ENCODE assay signal across 20 cellular contexts in genomic region chr18:45008694-45009372, GRCh38.
A peak's percentile ranks its signal among the peaks of the same experiment; 100 is the strongest.
DNase-seq lines count a peak whose midpoint lies in the region; ATAC-seq, FAIRE-seq and TF ChIP-seq lines count a peak whose summit lies in the region.
"Had no signal": no experiment of that assay in that cellular context is flagged by ENCODE, and none has a peak within 500 bp of the region (broad histone marks: within the 10 kb centered on the region; RNA-seq: fewer than 3 reads in every experiment).

No MANE protein-coding gene starts in this region.

- no peak overlapping the region for H3K4me3 Mint-ChIP-seq in H9
- H3K4me3 Mint-ChIP-seq in activated CD8-positive, alpha-beta T cell treated with anti-CD3 and anti-CD28 coated beads for 36 hours: no peak overlapping the region
- H3K4me3 Mint-ChIP-seq in T-helper 2 cell treated with Interferon-gamma antibody and Interleukin-4, amounts not matched to agents 5 μg/mL and 100 μg/mL, for 36 hours: no peak overlapping the region
- H3K4me3 Mint-ChIP-seq: activated naive CD8-positive, alpha-beta T cell; stimulated activated naive CD8-positive, alpha-beta T cell treated with anti-CD3 and anti-CD28 coated beads, Interleukin-15, Interleukin-2, amounts not matched to agents 100 ng/mL and 50 ng/mL, for 24 hours had no signal

- H3K9ac ChIP-seq in H9 (ENCODE audit: extremely low read depth, insufficient read length, low read length) (no peak overlapping the region), trophoblast cell (ENCODE audit: low read length) (no peak overlapping the region)

- H3K9me3 ChIP-seq in H9 (ENCODE audit: control insufficient read depth, low read depth, low read length): no peaks in the 10 kb centered on the region
- no peaks in the 10 kb centered on the region for H3K9me3 ChIP-seq in trophoblast cell (ENCODE audit: insufficient read depth, low read depth, low read length)
- H3K9me3 ChIP-seq: uterus had no signal

- H2BK5ac ChIP-seq in H9 (ENCODE audit: insufficient read length, low read length) (peak overlapping the region; percentile 35), trophoblast cell (ENCODE audit: low read depth, low read length, poor library complexity) (no peak overlapping the region)

- H3K14ac ChIP-seq in H9 (ENCODE audit: insufficient read depth, low read length) (no peak overlapping the region), trophoblast cell (ENCODE audit: low read length) (no peak overlapping the region)

- H3K23me2 ChIP-seq in H9 (ENCODE audit: insufficient read length, low read depth, low read length, poor library complexity, severe bottlenecking): no peaks in the 10 kb centered on the region

- H4K5ac ChIP-seq in H9 (ENCODE audit: insufficient read length, low read depth, low read length): no peak overlapping the region

- intact Hi-C loops in activated CD8-positive, alpha-beta T cell treated with anti-CD3 and anti-CD28 coated beads for 36 hours (cut with micrococcal nuclease): no loop called here

- H3K79me2 ChIP-seq in H9 (ENCODE audit: insufficient read depth, low read length) (no peaks in the 10 kb centered on the region), trophoblast cell (ENCODE audit: control insufficient read depth, insufficient read depth, low read length, poor library complexity) (peaks cover 2% of the 10 kb centered on the region)

- H3K4ac ChIP-seq in H9 (ENCODE audit: low read depth, low read length) (no peak overlapping the region), trophoblast cell (ENCODE audit: low read depth, low read length) (no peak overlapping the region)

- peaks cover 0 to 3% of the 10 kb centered on the region in 2 experiments; a peak in 2 of 5 replicates for H3K9me3 Mint-ChIP-seq in H9
- no peaks in the 10 kb centered on the region for H3K9me3 Mint-ChIP-seq in activated CD8-positive, alpha-beta T cell treated with anti-CD3 and anti-CD28 coated beads for 36 hours
- H3K9me3 Mint-ChIP-seq in T-helper 2 cell treated with Interferon-gamma antibody and Interleukin-4, amounts not matched to agents 5 μg/mL and 100 μg/mL, for 36 hours: no peaks in the 10 kb centered on the region
- H3K9me3 Mint-ChIP-seq: stimulated activated naive CD8-positive, alpha-beta T cell treated with anti-CD3 and anti-CD28 coated beads, Interleukin-15, Interleukin-2, amounts not matched to agents 100 ng/mL and 50 ng/mL, for 24 hours had no signal

- H3K36me3 Mint-ChIP-seq in H9 (ENCODE audit: insufficient read depth in 1 of 3, low read depth in 3 of 3): no peaks in the 10 kb centered on the region
- no peaks in the 10 kb centered on the region for H3K36me3 Mint-ChIP-seq in activated CD8-positive, alpha-beta T cell treated with anti-CD3 and anti-CD28 coated beads for 36 hours (ENCODE audit: low read depth)
- no peaks in the 10 kb centered on the region for H3K36me3 Mint-ChIP-seq in T-helper 2 cell treated with Interferon-gamma antibody and Interleukin-4, amounts not matched to agents 5 μg/mL and 100 μg/mL, for 36 hours (ENCODE audit: low read depth)
- H3K36me3 Mint-ChIP-seq: activated naive CD8-positive, alpha-beta T cell had no signal

- no peaks in the 10 kb centered on the region for H3K27me3 Mint-ChIP-seq in H9 (ENCODE audit: low read depth)
- no peaks in the 10 kb centered on the region for H3K27me3 Mint-ChIP-seq in activated CD8-positive, alpha-beta T cell treated with anti-CD3 and anti-CD28 coated beads for 36 hours
- H3K27me3 Mint-ChIP-seq in T-helper 2 cell treated with Interferon-gamma antibody and Interleukin-4, amounts not matched to agents 5 μg/mL and 100 μg/mL, for 36 hours (ENCODE audit: low read depth): no peaks in the 10 kb centered on the region
- H3K27me3 Mint-ChIP-seq: activated naive CD8-positive, alpha-beta T cell; stimulated activated naive CD8-positive, alpha-beta T cell treated with anti-CD3 and anti-CD28 coated beads, Interleukin-15, Interleukin-2, amounts not matched to agents 100 ng/mL and 50 ng/mL, for 24 hours had no signal

- no peak overlapping the region for H4K12ac ChIP-seq in trophoblast cell (ENCODE audit: low read depth, low read length)

- no peak overlapping the region for H2BK20ac ChIP-seq in H9 (ENCODE audit: low read depth, low read length, poor library complexity, severe bottlenecking)

- peak overlapping the region; percentile 42 for H3K18ac ChIP-seq in H9 (ENCODE audit: insufficient read length, low read depth, low read length)
- peak overlapping the region; percentile 22 for H3K18ac ChIP-seq in trophoblast cell (ENCODE audit: low read length)

- no peak overlapping the region for H2BK120ac ChIP-seq in H9 (ENCODE audit: low read depth, low read length, poor library complexity, severe bottlenecking)
- H2BK120ac ChIP-seq in trophoblast cell (ENCODE audit: insufficient read depth, low read length, poor library complexity): no peak overlapping the region

- H3T11ph ChIP-seq in H9 (ENCODE audit: low read length): no peak overlapping the region

- H3K27ac ChIP-seq in H9 (ENCODE audit: insufficient read length, low read depth, low read length) (no peak overlapping the region), trophoblast cell (ENCODE audit: low read depth, low read length) (no peak overlapping the region)
- H3K27ac ChIP-seq: cardiac muscle cell, uterus had no signal

- H2AK5ac ChIP-seq in H9 (ENCODE audit: insufficient read length, low read length): no peak overlapping the region
- no peak overlapping the region for H2AK5ac ChIP-seq in trophoblast cell (ENCODE audit: low read length)

- peaks cover 14 to 25% of the 10 kb centered on the region in 2 experiments for H3K4me1 Mint-ChIP-seq in H9
- H3K4me1 Mint-ChIP-seq in activated CD8-positive, alpha-beta T cell treated with anti-CD3 and anti-CD28 coated beads for 36 hours (ENCODE audit: low read depth): peaks cover 15% of the 10 kb centered on the region
- peaks cover 11% of the 10 kb centered on the region for H3K4me1 Mint-ChIP-seq in T-helper 2 cell treated with Interferon-gamma antibody and Interleukin-4, amounts not matched to agents 5 μg/mL and 100 μg/mL, for 36 hours (ENCODE audit: low read depth)

- H4K8ac ChIP-seq in H9 (replicated peaks; ENCODE audit: insufficient read length, low read depth, low read length): peak overlapping the region; percentile 32
- H4K8ac ChIP-seq in trophoblast cell (ENCODE audit: low read depth, low read length): no peak overlapping the region

- TF ChIP-seq CTCF in H9 (conservative IDR thresholded peaks at IDR 0.05): no peak
- TF ChIP-seq CTCF in activated CD8-positive, alpha-beta T cell treated with anti-CD3 and anti-CD28 coated beads for 36 hours (IDR thresholded peaks at IDR 0.05): no peak

- no peak overlapping the region for H2AFZ ChIP-seq in H9 (ENCODE audit: low read length)
- H2AFZ ChIP-seq in trophoblast cell (ENCODE audit: insufficient read depth, low read length, poor library complexity): no peak overlapping the region

- no peaks in the 10 kb centered on the region for H4K20me1 ChIP-seq in H9 (ENCODE audit: control insufficient read depth, insufficient read depth, insufficient read length)

- H3K23ac ChIP-seq in H9 (ENCODE audit: insufficient read length, low read depth, low read length) (no peak overlapping the region), trophoblast cell (ENCODE audit: low read length) (peak overlapping the region; percentile 4)

- H3K36me3 ChIP-seq in trophoblast cell (ENCODE audit: control insufficient read depth in 1 of 2, insufficient read depth in 2 of 2, low read length in 2 of 2): no peaks in the 10 kb centered on the region
- H3K36me3 ChIP-seq: cardiac muscle cell, uterus had no signal

- H2BK12ac ChIP-seq in H9 (ENCODE audit: insufficient read length, low read depth, low read length): no peak overlapping the region
- H2BK12ac ChIP-seq in trophoblast cell (ENCODE audit: low read length): no peak overlapping the region

- no peak overlapping the region for H3K56ac ChIP-seq in H9 (ENCODE audit: insufficient read length, low read depth, low read length)

- no peaks in the 10 kb centered on the region for H3K27me3 ChIP-seq in H9 (ENCODE audit: insufficient read depth, low read length)
- no peaks in the 10 kb centered on the region for H3K27me3 ChIP-seq in trophoblast cell (ENCODE audit: insufficient read depth, low read length)
- H3K27me3 ChIP-seq: cardiac muscle cell, uterus had no signal

- H4K91ac ChIP-seq in H9 (ENCODE audit: insufficient read length, low read depth, low read length) (no peak overlapping the region), trophoblast cell (ENCODE audit: low read depth, low read length) (no peak overlapping the region)

- H3K4me3 ChIP-seq in trophoblast cell (ENCODE audit: low read depth, low read length): no peak overlapping the region
- H3K4me3 ChIP-seq: cardiac muscle cell, skin epidermis, uterus had no signal

- H3K27ac Mint-ChIP-seq in H9: peak overlapping the region in 1 of 3 experiments; percentile 55; a peak in 1 of 7 replicates
- no peak overlapping the region for H3K27ac Mint-ChIP-seq in activated CD8-positive, alpha-beta T cell treated with anti-CD3 and anti-CD28 coated beads for 36 hours
- no peak overlapping the region for H3K27ac Mint-ChIP-seq in T-helper 2 cell treated with Interferon-gamma antibody and Interleukin-4, amounts not matched to agents 5 μg/mL and 100 μg/mL, for 36 hours
- H3K27ac Mint-ChIP-seq: activated naive CD8-positive, alpha-beta T cell; stimulated activated naive CD8-positive, alpha-beta T cell treated with anti-CD3 and anti-CD28 coated beads, Interleukin-15, Interleukin-2, amounts not matched to agents 100 ng/mL and 50 ng/mL, for 24 hours had no signal

- H3K4me2 ChIP-seq in H9 (ENCODE audit: insufficient read depth, insufficient read length, low read length): no peak overlapping the region
- H3K4me2 ChIP-seq in trophoblast cell (ENCODE audit: low read length): no peak overlapping the region

- H2BK15ac ChIP-seq in H9 (ENCODE audit: low read depth, low read length): no peak overlapping the region

- ATAC-seq in activated CD8-positive, alpha-beta T cell treated with anti-CD3 and anti-CD28 coated beads for 36 hours: peak; percentile 27

- CTCF ChIA-PET in activated CD8-positive, alpha-beta T cell treated with anti-CD3 and anti-CD28 coated beads for 36 hours (lab: Charles Lee): interaction anchor here (1.4 kb wide), 1 partner anchor 10 kb away, joined by 3 read pairs; no protein-coding TSS in a partner anchor

- H3K4me1 ChIP-seq in H9 (ENCODE audit: insufficient read depth, low read length): no peaks in the 10 kb centered on the region; the same call in 1 of the 2 replicates
- peaks cover 7 to 11% of the 10 kb centered on the region in 2 experiments for H3K4me1 ChIP-seq in trophoblast cell (ENCODE audit: control insufficient read depth in 1 of 2, insufficient read depth in 2 of 2, low read length in 2 of 2)
- H3K4me1 ChIP-seq: uterus had no signal

- peak; percentile 2 for DNase-seq in activated CD4-positive, alpha-beta T cell treated with anti-CD3 and anti-CD28 coated beads for 48 hours
- no peak for DNase-seq in activated CD4-positive, alpha-beta T cell treated with anti-CD3 and anti-CD28 coated beads, Interleukin-2, amount 50 U/mL, for 48 hours
- DNase-seq in H9 (no peak), trophoblast cell (no peak), GM19239 (ENCODE audit: insufficient read length, low spot score) (no peak), SKM-1 treated with dmso at 0.1 percent for 144 hours (lab: John Stamatoyannopoulos, UW; ENCODE audit: unreplicated experiment) (no peak)
- DNase-seq in activated CD8-positive, alpha-beta T cell treated with anti-CD3 and anti-CD28 coated beads for 36 hours: peak; percentile 8
- no peak for DNase-seq in T-helper 2 cell treated with Interferon-gamma antibody and Interleukin-4, amounts not matched to agents 5 μg/mL and 100 μg/mL, for 36 hours (ENCODE audit: low spot score)
- DNase-seq: ACHN; activated CD4-positive, CD25-positive, alpha-beta regulatory T cell treated with anti-CD3 and anti-CD28 coated beads, Interleukin-2, amount 50 U/mL, for 72 hours; activated T-cell treated with anti-CD3 and anti-CD28 coated beads, Interleukin-2, amount 50 U/mL, for 1 hour; effector CD8-positive, alpha-beta T cell; NCI-H524; RPMI8226; uterus had no signal

- no peaks in the 10 kb centered on the region for H3K79me1 ChIP-seq in H9 (ENCODE audit: insufficient read depth, low read depth, low read length, poor library complexity, severe bottlenecking)
- H3K79me1 ChIP-seq in trophoblast cell (ENCODE audit: low read length): no peaks in the 10 kb centered on the region

- WGBS in H9 (ENCODE audit: extremely low coverage, insufficient read length, low lambda C conversion rate): no CpG with 5 or more reads among the region's 12 CpGs
- no CpG with 5 or more reads among the region's 12 CpGs for WGBS in trophoblast cell (ENCODE audit: extremely low coverage, insufficient coverage, insufficient read length)

- POLR2A ChIA-PET in activated CD8-positive, alpha-beta T cell treated with anti-CD3 and anti-CD28 coated beads for 36 hours (lab: Charles Lee): no interaction called here

- FAIRE-seq in GM19239 (lab: Jason Lieb, UNC): no peak
- FAIRE-seq: GM18507 had no signal

Comparison
In these comparisons a context has a peak if more than half of its experiments do, and no peak if none do; other contexts are left out.
1. DNase-seq: peak in activated CD4-positive, alpha-beta T cell treated with anti-CD3 and anti-CD28 coated beads for 48 hours (single experiment) and activated CD8-positive, alpha-beta T cell treated with anti-CD3 and anti-CD28 coated beads for 36 hours (single experiment); none in activated CD4-positive, alpha-beta T cell treated with anti-CD3 and anti-CD28 coated beads, Interleukin-2, amount 50 U/mL, for 48 hours (0 of 2), H9 (single experiment), trophoblast cell (0 of 2), GM19239 (single experiment), SKM-1 treated with dmso at 0.1 percent for 144 hours (single experiment) and T-helper 2 cell treated with Interferon-gamma antibody and Interleukin-4, amounts not matched to agents 5 μg/mL and 100 μg/mL, for 36 hours (single experiment).